ENCODE assay signal across 15 cellular contexts in genomic region chr3:125349556-125350165, GRCh38.
"Had no signal": no experiment of that assay in that cellular context is flagged by ENCODE, and none has a peak within 500 bp of the region (broad histone marks: within the 10 kb centered on the region; RNA-seq: fewer than 3 reads in every experiment).

No MANE protein-coding gene starts in this region.

- H3K27ac Mint-ChIP-seq: activated naive CD8-positive, alpha-beta T cell treated with anti-CD3 and anti-CD28 coated beads, Interleukin-2, amount 10 ng/mL, durations not matched to agents 7 days and 5 days had no signal

- H3K4me3 Mint-ChIP-seq: activated naive CD8-positive, alpha-beta T cell treated with anti-CD3 and anti-CD28 coated beads, Interleukin-2, amount 10 ng/mL, durations not matched to agents 7 days and 5 days had no signal

- DNase-seq: activated CD4-positive, alpha-beta T cell treated with anti-CD3 and anti-CD28 coated beads, Interleukin-2, amount 50 U/mL, for 1 hour; activated effector memory CD4-positive, alpha-beta T cell treated with Interleukin-2 at 50 U/mL for 16 hours; activated naive CD8-positive, alpha-beta T cell treated with anti-CD3 and anti-CD28 coated beads, Interleukin-2, amount 10 ng/mL, durations not matched to agents 7 days and 5 days; esophagus squamous epithelium; foreskin melanocyte; head of caudate nucleus; mammary epithelial cell; mucosa of descending colon; pancreas; stimulated activated CD4-positive, alpha-beta T cell treated with anti-CD3 and anti-CD28 coated beads, Interleukin-4, amount 100 ng/mL, for 4 hours; T-helper 2 cell; tibial artery had no signal

- ATAC-seq: mucosa of descending colon, pancreas had no signal

- H3K27ac ChIP-seq: esophagus squamous epithelium, pancreas had no signal

- H3K9me3 ChIP-seq: esophagus squamous epithelium, mucosa of descending colon, pancreas, tibial artery had no signal

- H3K36me3 ChIP-seq: ascending aorta, pancreas, tibial artery had no signal

- FAIRE-seq: colon, pancreas, TTC549 had no signal

- H3K27me3 Mint-ChIP-seq: activated naive CD8-positive, alpha-beta T cell treated with anti-CD3 and anti-CD28 coated beads, Interleukin-2, amount 10 ng/mL, durations not matched to agents 7 days and 5 days had no signal

- H3K4me3 ChIP-seq: ascending aorta, esophagus squamous epithelium, mucosa of descending colon, pancreas, tibial artery had no signal

- H3K27me3 ChIP-seq: ascending aorta, esophagus squamous epithelium, pancreas, tibial artery had no signal
